ENCODE assay signal across 1 cellular context in the genomic region with DNA sequence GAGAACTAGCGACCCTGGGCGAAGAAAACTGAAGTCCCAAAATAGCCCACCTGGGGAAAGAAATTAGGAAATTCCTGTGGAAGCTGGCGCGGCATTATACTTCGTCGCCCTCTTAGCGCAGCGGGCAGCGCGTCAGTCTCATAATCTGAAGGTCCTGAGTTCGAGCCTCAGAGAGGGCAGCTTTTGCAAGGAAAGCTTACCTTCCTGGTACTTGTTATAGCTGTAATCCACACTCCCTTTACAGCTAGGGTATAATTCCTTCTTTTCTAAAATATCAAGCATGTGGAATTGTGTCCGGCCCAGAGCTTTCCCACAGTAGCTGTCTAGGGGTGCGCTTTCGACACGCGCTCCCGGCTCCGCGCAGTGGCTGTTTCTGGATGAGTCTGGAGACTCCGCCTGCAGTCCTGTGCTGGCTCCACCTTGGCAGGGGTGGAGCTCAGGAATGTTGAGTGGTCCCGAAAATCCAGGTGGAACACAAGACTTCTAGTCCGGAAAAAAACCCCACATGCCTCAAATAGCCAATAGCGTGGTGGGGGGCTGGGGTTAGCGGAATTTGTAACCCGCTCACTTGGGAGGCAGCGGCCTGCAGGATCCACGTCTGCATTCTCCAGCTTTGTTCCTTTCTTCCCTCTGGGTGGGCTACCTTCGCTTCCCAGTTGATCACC.
A peak's percentile ranks its signal among the peaks of the same experiment; 100 is the strongest.
TF ChIP-seq lines count a peak whose summit lies in the region.

No MANE protein-coding gene starts in this region.

TF ChIP-seq in IMR-90, 13 proteins besides CTCF, POLR2A, EP300 and RAD21:
- TF ChIP-seq FOS (IDR thresholded peaks at IDR 0.05; ENCODE audit: low read depth, low read length) = peak; percentile 37; the same call in 1 of the 2 replicates
- TF ChIP-seq MAFK (IDR thresholded peaks at IDR 0.05; ENCODE audit: low read depth, low read length) = no peak
